8 cellular contexts compared by ENCODE assay signal in the genomic region with DNA sequence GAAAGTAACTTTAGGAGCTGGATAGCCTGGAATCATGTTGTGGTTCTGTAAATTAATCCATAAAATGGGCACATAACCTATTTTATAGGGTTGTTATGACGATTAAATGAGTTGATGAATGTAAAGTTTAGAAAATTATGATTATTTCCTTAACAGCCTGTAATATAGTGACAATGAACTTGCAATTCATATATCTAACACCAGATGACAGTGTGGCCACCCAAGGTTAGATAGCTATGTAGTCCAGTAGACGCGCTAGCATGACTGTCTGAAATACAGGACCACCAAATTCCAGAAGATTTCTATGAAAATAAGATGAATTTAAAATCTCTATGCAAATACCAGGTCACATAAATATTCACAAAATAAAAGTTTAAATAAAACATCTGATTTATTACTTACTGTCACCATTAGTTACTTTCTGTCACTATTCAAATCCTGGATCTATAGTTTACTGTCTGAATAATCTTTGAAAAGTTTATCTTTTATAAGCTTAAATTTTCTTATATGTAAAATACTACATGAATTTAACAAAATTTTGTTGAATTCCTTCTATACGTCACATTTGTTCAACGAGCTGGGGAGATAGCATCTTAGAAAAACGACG. TPM values are rescaled to one million over a fixed set of nuclear protein-coding genes. Genes with fewer than 3 reads are reported as not detected.
DNase-seq lines count a peak whose midpoint lies in the region; ATAC-seq and TF ChIP-seq lines count a peak whose summit lies in the region.

No MANE protein-coding gene starts in this region.

- no peaks in the 10 kb centered on the region for H3K36me3 ChIP-seq in CD4-positive, CD25-positive, alpha-beta regulatory T cell (ENCODE audit: control insufficient read depth, insufficient read depth, low read length)
- no peaks in the 10 kb centered on the region for H3K36me3 ChIP-seq in breast epithelium
- H3K36me3 ChIP-seq in lower lobe of right lung, result no peaks in the 10 kb centered on the region

- H3K4me1 Mint-ChIP-seq in CD4-positive, CD25-positive, alpha-beta regulatory T cell, result no peaks in the 10 kb centered on the region
- H3K4me1 Mint-ChIP-seq in activated T-cell treated with anti-CD3 and anti-CD28 coated beads, Interleukin-2, amount 50 U/mL, for 24 hours (ENCODE audit: low read depth), result no peaks in the 10 kb centered on the region

- DNase-seq in CD4-positive, CD25-positive, alpha-beta regulatory T cell, result peak in 2 of 3 donors; percentile 43 to 53
- DNase-seq in NCI-H2029 treated with DMSO at 0.1 percent for 48 hours (lab: John Stamatoyannopoulos, UW) (peak; percentile 21), breast epithelium (ENCODE audit: low spot score in 2 of 2) (no peak), lower lobe of right lung (no peak), NCI-H774 (lab: John Stamatoyannopoulos, UW) (no peak)
- no peak for DNase-seq in activated T-cell treated with anti-CD3 and anti-CD28 coated beads, Interleukin-2, amount 50 U/mL, for 24 hours

- peaks cover 11% of the 10 kb centered on the region for H3K27me3 ChIP-seq in CD4-positive, CD25-positive, alpha-beta regulatory T cell (ENCODE audit: control insufficient read depth, insufficient read depth, low read length)
- H3K27me3 ChIP-seq in breast epithelium (no peaks in the 10 kb centered on the region), lower lobe of right lung (ENCODE audit: low read depth) (no peaks in the 10 kb centered on the region)

- H3K27ac Mint-ChIP-seq in CD4-positive, CD25-positive, alpha-beta regulatory T cell, result no peak overlapping the region
- no peak overlapping the region for H3K27ac Mint-ChIP-seq in activated T-cell treated with anti-CD3 and anti-CD28 coated beads, Interleukin-2, amount 50 U/mL, for 24 hours

- H3K27me3 Mint-ChIP-seq in CD4-positive, CD25-positive, alpha-beta regulatory T cell, result peaks cover 27% of the 10 kb centered on the region
- H3K27me3 Mint-ChIP-seq in activated T-cell treated with anti-CD3 and anti-CD28 coated beads, Interleukin-2, amount 50 U/mL, for 24 hours, result peaks cover 15% of the 10 kb centered on the region

- no peak overlapping the region for H3K4me3 ChIP-seq in CD4-positive, CD25-positive, alpha-beta regulatory T cell (ENCODE audit: low read depth, low read length)
- H3K4me3 ChIP-seq in breast epithelium (no peak overlapping the region), lower lobe of right lung (no peak overlapping the region)

- no peak for TF ChIP-seq POLR2A in breast epithelium (IDR thresholded peaks at IDR 0.05)

- intact Hi-C loops in breast epithelium (cut with DNase I; ENCODE audit: low total_unique reads) (no loop called here), lower lobe of right lung (cut with DNase I) (loop anchor here (5.0 kb wide), 1 partner anchor 245 kb away; no protein-coding TSS in a partner anchor)

- peaks cover 0 to 2% (median 0%) of the 10 kb centered on the region in 7 donors for H3K9me3 Mint-ChIP-seq in CD4-positive, CD25-positive, alpha-beta regulatory T cell
- H3K9me3 Mint-ChIP-seq in activated T-cell treated with anti-CD3 and anti-CD28 coated beads, Interleukin-2, amount 50 U/mL, for 24 hours, result no peaks in the 10 kb centered on the region

- TF ChIP-seq CTCF in breast epithelium (IDR thresholded peaks at IDR 0.05) (peak in 2 of 3 donors; percentile 74 to 79), lower lobe of right lung (IDR thresholded peaks at IDR 0.05) (peak; percentile 82)

- H3K9me3 ChIP-seq in CD4-positive, CD25-positive, alpha-beta regulatory T cell (ENCODE audit: control insufficient read depth in 2 of 2, low read length in 2 of 2), result no peaks in the 10 kb centered on the region
- no peaks in the 10 kb centered on the region for H3K9me3 ChIP-seq in breast epithelium
- no peaks in the 10 kb centered on the region for H3K9me3 ChIP-seq in lower lobe of right lung

- H3K27ac ChIP-seq in CD4-positive, CD25-positive, alpha-beta regulatory T cell (ENCODE audit: insufficient read depth, low read length, poor library complexity, severe bottlenecking), result no peak overlapping the region
- H3K27ac ChIP-seq in breast epithelium (no peak overlapping the region), lower lobe of right lung (no peak overlapping the region)

- H3K4me3 Mint-ChIP-seq in CD4-positive, CD25-positive, alpha-beta regulatory T cell, result no peak overlapping the region
- no peak overlapping the region for H3K4me3 Mint-ChIP-seq in activated T-cell treated with anti-CD3 and anti-CD28 coated beads, Interleukin-2, amount 50 U/mL, for 24 hours

- no peaks in the 10 kb centered on the region for H3K4me1 ChIP-seq in CD4-positive, CD25-positive, alpha-beta regulatory T cell (ENCODE audit: control insufficient read depth, insufficient read depth, low read length, poor library complexity, severe bottlenecking)
- H3K4me1 ChIP-seq in breast epithelium, result no peaks in the 10 kb centered on the region
- H3K4me1 ChIP-seq in lower lobe of right lung, result no peaks in the 10 kb centered on the region

- ATAC-seq in CD4-positive, CD25-positive, alpha-beta regulatory T cell (ENCODE audit: low read depth in 2 of 2), result peak; percentile 64 to 65
- peak; percentile 82 for ATAC-seq in GM18499 (IDR thresholded peaks at IDR 0.05; ENCODE audit: insufficient read depth, unreplicated experiment)
- ATAC-seq in HG02884 (IDR thresholded peaks at IDR 0.05; ENCODE audit: unreplicated experiment), result peak; percentile 87
- ATAC-seq in lower lobe of right lung, result peak; percentile 73 to 91

- H3K36me3 Mint-ChIP-seq in CD4-positive, CD25-positive, alpha-beta regulatory T cell, result no peaks in the 10 kb centered on the region
- no peaks in the 10 kb centered on the region for H3K36me3 Mint-ChIP-seq in activated T-cell treated with anti-CD3 and anti-CD28 coated beads, Interleukin-2, amount 50 U/mL, for 24 hours (ENCODE audit: low read depth)

RNA-seq across cellular contexts. Expression of a gene that starts 26.1 kb away (rescaled TPM):
- 2.7 TPM for total RNA-seq in CD4-positive, CD25-positive, alpha-beta regulatory T cell
- polyA plus RNA-seq in CD4-positive, CD25-positive, alpha-beta regulatory T cell, result 1 to 10 TPM; 4.1 to 4.8 (median 4.6) TPM
- total RNA-seq in breast epithelium (10 to 100 TPM; 13.0 to 18.4 (median 13.4) TPM), lower lobe of right lung (4.9 TPM)

Comparison
In these comparisons a context has a peak if more than half of its experiments do, and no peak if none do; other contexts are left out.
1. DNase-seq: peak in CD4-positive, CD25-positive, alpha-beta regulatory T cell (2 of 3) and NCI-H2029 treated with DMSO at 0.1 percent for 48 hours (single experiment); none in breast epithelium (0 of 2), lower lobe of right lung (single experiment), NCI-H774 (single experiment) and activated T-cell treated with anti-CD3 and anti-CD28 coated beads, Interleukin-2, amount 50 U/mL, for 24 hours (single experiment).
2. Peak in every context shown above with its lines, with median percentiles within 50 percentile points of each other: ATAC-seq.